Comparison of ENCODE assay signal across 22 cellular contexts in genomic region chr6:16401868-16402267, GRCh38.
DNase-seq lines count a peak whose midpoint lies in the region; ATAC-seq and TF ChIP-seq lines count a peak whose summit lies in the region.
"Had no signal": no experiment of that assay in that cellular context is flagged by ENCODE, and none has a peak within 500 bp of the region (broad histone marks: within the 10 kb centered on the region; RNA-seq: fewer than 3 reads in every experiment).

No MANE protein-coding gene starts in this region.

- peak overlapping the region; percentile 46 for H3K27ac ChIP-seq in smooth muscle cell (ENCODE audit: low read depth)
- H3K27ac ChIP-seq: left lung, neutrophil, upper lobe of left lung, VCaP had no signal

- WGBS in smooth muscle cell (ENCODE audit: low lambda C conversion rate): 61% methylated on average over 4 of the region's 4 CpGs

- no peaks in the 10 kb centered on the region for H3K27me3 ChIP-seq in smooth muscle cell (ENCODE audit: low read depth)
- H3K27me3 ChIP-seq: dorsolateral prefrontal cortex, left lung, neutrophil, upper lobe of left lung had no signal

- peaks cover 3% of the 10 kb centered on the region for H3F3A ChIP-seq in smooth muscle cell (ENCODE audit: low read depth)

- H3K36me3 ChIP-seq in smooth muscle cell (ENCODE audit: low read depth): no peaks in the 10 kb centered on the region
- H3K36me3 ChIP-seq: left lung, neutrophil, prostate gland, upper lobe of left lung had no signal

- no peak overlapping the region for H3K9ac ChIP-seq in smooth muscle cell (ENCODE audit: low read depth)

- no peak for TF ChIP-seq CTCF in fibroblast of villous mesenchyme (IDR thresholded peaks at IDR 0.05; ENCODE audit: insufficient read depth, low read depth, low read length)
- no peak for TF ChIP-seq CTCF in smooth muscle cell (IDR thresholded peaks at IDR 0.05; ENCODE audit: borderline replicate concordance, insufficient read depth, poor library complexity, severe bottlenecking)

- H3K9me3 Mint-ChIP-seq in activated T-helper 1 cell treated with anti-CD3 and anti-CD28 coated beads, Interleukin-12 subunit alpha, Interleukin-12 subunit beta, Interleukin-2, Interleukin-4 antibody, amounts not matched to agents 30 ng/mL and 10 ng/mL and 1 ng/mL, durations not matched to agents 14 hours and 24 hours and 36 hours: peaks cover 3% of the 10 kb centered on the region
- H3K9me3 Mint-ChIP-seq: activated naive CD4-positive, alpha-beta T cell treated with anti-CD3 and anti-CD28 coated beads, Interleukin-2, amount 50 U/mL, for 72 hours; stimulated activated naive CD8-positive, alpha-beta T cell treated with anti-CD3 and anti-CD28 coated beads, Interleukin-15, amount 100 ng/mL, for 72 hours had no signal

- no peaks in the 10 kb centered on the region for H3K4me1 ChIP-seq in smooth muscle cell (ENCODE audit: low read depth)

- ATAC-seq in HG02798 (IDR thresholded peaks at IDR 0.05; ENCODE audit: poor library complexity, unreplicated experiment): no peak
- ATAC-seq in GM18870 (IDR thresholded peaks at IDR 0.05; ENCODE audit: unreplicated experiment): no peak
- ATAC-seq: activated naive CD4-positive, alpha-beta T cell treated with anti-CD3 and anti-CD28 coated beads, Interleukin-2, amount 50 U/mL, for 72 hours; left lung; stimulated activated naive CD8-positive, alpha-beta T cell treated with anti-CD3 and anti-CD28 coated beads, Interleukin-15, amount 100 ng/mL, for 72 hours had no signal

- peaks cover 65% of the 10 kb centered on the region for H3K4me1 Mint-ChIP-seq in activated T-helper 1 cell treated with anti-CD3 and anti-CD28 coated beads, Interleukin-12 subunit alpha, Interleukin-12 subunit beta, Interleukin-2, Interleukin-4 antibody, amounts not matched to agents 30 ng/mL and 10 ng/mL and 1 ng/mL, durations not matched to agents 14 hours and 24 hours and 36 hours (ENCODE audit: low read depth)

- peaks cover 11% of the 10 kb centered on the region for H4K20me1 ChIP-seq in smooth muscle cell (ENCODE audit: low read depth)

- H3K27me3 Mint-ChIP-seq in activated T-helper 1 cell treated with anti-CD3 and anti-CD28 coated beads, Interleukin-12 subunit alpha, Interleukin-12 subunit beta, Interleukin-2, Interleukin-4 antibody, amounts not matched to agents 30 ng/mL and 10 ng/mL and 1 ng/mL, durations not matched to agents 14 hours and 24 hours and 36 hours (ENCODE audit: insufficient read depth): no peaks in the 10 kb centered on the region
- H3K27me3 Mint-ChIP-seq: stimulated activated naive CD8-positive, alpha-beta T cell treated with anti-CD3 and anti-CD28 coated beads, Interleukin-15, amount 100 ng/mL, for 72 hours had no signal

- H3K4me3 Mint-ChIP-seq in activated T-helper 1 cell treated with anti-CD3 and anti-CD28 coated beads, Interleukin-12 subunit alpha, Interleukin-12 subunit beta, Interleukin-2, Interleukin-4 antibody, amounts not matched to agents 30 ng/mL and 10 ng/mL and 1 ng/mL, durations not matched to agents 14 hours and 24 hours and 36 hours: peak overlapping the region; percentile 56
- H3K4me3 Mint-ChIP-seq: CD14-positive monocyte; stimulated activated naive CD8-positive, alpha-beta T cell treated with anti-CD3 and anti-CD28 coated beads, Interleukin-15, amount 100 ng/mL, for 72 hours had no signal

- DNase-seq in NCI-H446 treated with DMSO at 0.1 percent for 48 hours (lab: John Stamatoyannopoulos, UW): peak; percentile 7
- DNase-seq in activated T-helper 1 cell treated with anti-CD3 and anti-CD28 coated beads, Interleukin-12 subunit alpha, Interleukin-12 subunit beta, Interleukin-2, Interleukin-4 antibody, amounts not matched to agents 30 ng/mL and 10 ng/mL and 1 ng/mL, durations not matched to agents 14 hours and 24 hours and 36 hours (ENCODE audit: low spot score): no peak
- DNase-seq in fibroblast of villous mesenchyme (ENCODE audit: low read depth): peak; percentile 66
- no peak for DNase-seq in smooth muscle cell (lab: John Stamatoyannopoulos, UW; ENCODE audit: unreplicated experiment)
- no peak for DNase-seq in NCI-H1694 treated with DMSO at 0.1 percent for 48 hours (lab: John Stamatoyannopoulos, UW)
- DNase-seq in superior temporal gyrus (ENCODE audit: extremely low spot score): no peak
- DNase-seq: activated CD4-positive, alpha-beta T cell treated with anti-CD3 and anti-CD28 coated beads for 48 hours; Calu3; central memory CD4-positive, alpha-beta T cell; dorsolateral prefrontal cortex; HCEC 1CT; left lung; NCI-H1436; stimulated activated naive CD8-positive, alpha-beta T cell treated with anti-CD3 and anti-CD28 coated beads, Interleukin-15, amount 100 ng/mL, for 72 hours; upper lobe of left lung had no signal

- peaks cover 37% of the 10 kb centered on the region for H3K36me3 Mint-ChIP-seq in activated T-helper 1 cell treated with anti-CD3 and anti-CD28 coated beads, Interleukin-12 subunit alpha, Interleukin-12 subunit beta, Interleukin-2, Interleukin-4 antibody, amounts not matched to agents 30 ng/mL and 10 ng/mL and 1 ng/mL, durations not matched to agents 14 hours and 24 hours and 36 hours (ENCODE audit: low read depth)

- H3K4me3 ChIP-seq in fibroblast of villous mesenchyme (ENCODE audit: low read depth, low read length) (no peak overlapping the region), smooth muscle cell (no peak overlapping the region)
- H3K4me3 ChIP-seq: dorsolateral prefrontal cortex, left lung, prostate gland, upper lobe of left lung had no signal

- H3K79me2 ChIP-seq in smooth muscle cell (ENCODE audit: low read depth): no peaks in the 10 kb centered on the region

- peak overlapping the region; percentile 62 for H3K27ac Mint-ChIP-seq in activated T-helper 1 cell treated with anti-CD3 and anti-CD28 coated beads, Interleukin-12 subunit alpha, Interleukin-12 subunit beta, Interleukin-2, Interleukin-4 antibody, amounts not matched to agents 30 ng/mL and 10 ng/mL and 1 ng/mL, durations not matched to agents 14 hours and 24 hours and 36 hours
- H3K27ac Mint-ChIP-seq: activated naive CD4-positive, alpha-beta T cell treated with anti-CD3 and anti-CD28 coated beads, Interleukin-2, amount 50 U/mL, for 72 hours; CD14-positive monocyte had no signal

- no peak overlapping the region for H3K4me2 ChIP-seq in smooth muscle cell

- no peaks in the 10 kb centered on the region for H3K9me3 ChIP-seq in smooth muscle cell (replicated peaks; ENCODE audit: low read depth)
- H3K9me3 ChIP-seq: left lung, neutrophil, prostate gland, upper lobe of left lung had no signal

- intact Hi-C loops in activated T-helper 1 cell treated with anti-CD3 and anti-CD28 coated beads, Interleukin-12 subunit alpha, Interleukin-12 subunit beta, Interleukin-2, Interleukin-4 antibody, amounts not matched to agents 30 ng/mL and 10 ng/mL and 1 ng/mL, durations not matched to agents 14 hours and 24 hours and 36 hours (cut with micrococcal nuclease): no loop called here

- H2AFZ ChIP-seq in smooth muscle cell (ENCODE audit: low read depth): no peak overlapping the region

Comparison
In these comparisons a context has a peak if more than half of its experiments do, and no peak if none do; other contexts are left out.
1. DNase-seq: peak in NCI-H446 treated with DMSO at 0.1 percent for 48 hours (single experiment) and fibroblast of villous mesenchyme (single experiment); none in activated T-helper 1 cell treated with anti-CD3 and anti-CD28 coated beads, Interleukin-12 subunit alpha, Interleukin-12 subunit beta, Interleukin-2, Interleukin-4 antibody, amounts not matched to agents 30 ng/mL and 10 ng/mL and 1 ng/mL, durations not matched to agents 14 hours and 24 hours and 36 hours (single experiment), smooth muscle cell (single experiment), NCI-H1694 treated with DMSO at 0.1 percent for 48 hours (single experiment) and superior temporal gyrus (single experiment).